Comparison of ENCODE assay signal across 8 cellular contexts in genomic region chr11:124897681-124898680, GRCh38. TPM values are rescaled to one million over a fixed set of nuclear protein-coding genes. Genes with fewer than 3 reads are reported as not detected.
DNase-seq lines count a peak whose midpoint lies in the region; ATAC-seq and TF ChIP-seq lines count a peak whose summit lies in the region.

TSS of gene ROBO4 (minus strand) at chr11:124897865. CDS start at chr11:124897795, 70 bp downstream.

- H3K9me3 ChIP-seq in MG63 (no peaks in the 10 kb centered on the region), right lobe of liver (no peaks in the 10 kb centered on the region)

- H3K27ac Mint-ChIP-seq in type B pancreatic cell, result no peak within 1 kb of the TSS

- no peak for TF ChIP-seq CTCF in coronary artery (IDR thresholded peaks at IDR 0.05)
- no peak for TF ChIP-seq CTCF in right lobe of liver (IDR thresholded peaks at IDR 0.05)
- no peak for TF ChIP-seq CTCF in type B pancreatic cell (conservative IDR thresholded peaks at IDR 0.05)

- WGBS in right lobe of liver (ENCODE audit: insufficient coverage, low coverage, low lambda C conversion rate, missing lambda C conversion rate), result 39% methylated on average over 11 of the region's 15 CpGs

- H3K4me3 ChIP-seq in MG63 (peak within 1 kb of the TSS; percentile 31), coronary artery (peak within 1 kb of the TSS; percentile 55), right lobe of liver (peak within 1 kb of the TSS; percentile 20 to 33 (median 25))

- peaks cover 13% of the 10 kb centered on the region for H3K4me1 Mint-ChIP-seq in type B pancreatic cell (ENCODE audit: unreplicated experiment)

- H3K27me3 ChIP-seq in MG63, result no peaks in the 10 kb centered on the region
- no peaks in the 10 kb centered on the region for H3K27me3 ChIP-seq in right lobe of liver

- H3K27ac ChIP-seq in coronary artery (peak within 1 kb of the TSS; percentile 27 to 84), right lobe of liver (peak within 1 kb of the TSS in 2 of 3 donors; percentile 31 to 57)

- ATAC-seq in right lobe of liver (peak; percentile 48 to 58 (median 53)), GM18870 (IDR thresholded peaks at IDR 0.05; ENCODE audit: unreplicated experiment) (no peak), HG03378 (IDR thresholded peaks at IDR 0.05; ENCODE audit: unreplicated experiment) (no peak)

- H3K9me3 Mint-ChIP-seq in type B pancreatic cell, result no peaks in the 10 kb centered on the region

- no peaks in the 10 kb centered on the region for H3K4me1 ChIP-seq in right lobe of liver

- peaks cover 53% of the 10 kb centered on the region for H3K27me3 Mint-ChIP-seq in type B pancreatic cell

- no peaks in the 10 kb centered on the region for H3K36me3 ChIP-seq in MG63
- H3K36me3 ChIP-seq in right lobe of liver, result no peaks in the 10 kb centered on the region

- H3K36me3 Mint-ChIP-seq in type B pancreatic cell, result no peaks in the 10 kb centered on the region

- no peak for TF ChIP-seq POLR2A in right lobe of liver (IDR thresholded peaks at IDR 0.05)

- peak; percentile 74 for DNase-seq in MG63
- DNase-seq in coronary artery (ENCODE audit: low spot score), result peak; percentile 72
- peak in 1 of 3 donors; percentile 55 for DNase-seq in right lobe of liver
- DNase-seq in type B pancreatic cell (ENCODE audit: extremely low spot score, unreplicated experiment), result peak; percentile 65
- no peak for DNase-seq in COLO829 (ENCODE audit: low spot score)
- no peak for DNase-seq in activated T-cell treated with anti-CD3 and anti-CD28 coated beads for 4 hours

- H3K4me3 Mint-ChIP-seq in type B pancreatic cell, result no peak within 1 kb of the TSS

- intact Hi-C loops in right lobe of liver (cut with DNase I), result no loop called here

RNA-seq across cellular contexts. Expression of gene ROBO4, which starts in this region (rescaled TPM):
- total RNA-seq in MG63 (2014; rRNA removed; shearing (Covaris generic); ENCODE audit: low replicate concordance), result 7.4 and 13.7 TPM in 2 replicates
- total RNA-seq in right lobe of liver, result 10 to 100 TPM in 3 of 6 experiments, 1 to 10 TPM in 3; 3.6 to 18.8 (median 9.0) TPM
- not detected in 2 replicates for total RNA-seq in type B pancreatic cell (ENCODE audit: low replicate concordance)

Comparison
In these comparisons a context has a peak if more than half of its experiments do, and no peak if none do; other contexts are left out.
1. Peak in DNase-seq in type B pancreatic cell; RNA of the gene not detected or under 1 TPM.
2. DNase-seq: peak in MG63 (single experiment) and coronary artery (single experiment); none in COLO829 (single experiment) and activated T-cell treated with anti-CD3 and anti-CD28 coated beads for 4 hours (single experiment).
3. ATAC-seq: peak in right lobe of liver (4 of 4); none in GM18870 (single experiment) and HG03378 (single experiment).
4. Peak in every context shown above with its lines, with median percentiles within 50 percentile points of each other: H3K4me3 ChIP-seq.